Comparison of ENCODE assay signal across 14 cellular contexts in the genomic region with DNA sequence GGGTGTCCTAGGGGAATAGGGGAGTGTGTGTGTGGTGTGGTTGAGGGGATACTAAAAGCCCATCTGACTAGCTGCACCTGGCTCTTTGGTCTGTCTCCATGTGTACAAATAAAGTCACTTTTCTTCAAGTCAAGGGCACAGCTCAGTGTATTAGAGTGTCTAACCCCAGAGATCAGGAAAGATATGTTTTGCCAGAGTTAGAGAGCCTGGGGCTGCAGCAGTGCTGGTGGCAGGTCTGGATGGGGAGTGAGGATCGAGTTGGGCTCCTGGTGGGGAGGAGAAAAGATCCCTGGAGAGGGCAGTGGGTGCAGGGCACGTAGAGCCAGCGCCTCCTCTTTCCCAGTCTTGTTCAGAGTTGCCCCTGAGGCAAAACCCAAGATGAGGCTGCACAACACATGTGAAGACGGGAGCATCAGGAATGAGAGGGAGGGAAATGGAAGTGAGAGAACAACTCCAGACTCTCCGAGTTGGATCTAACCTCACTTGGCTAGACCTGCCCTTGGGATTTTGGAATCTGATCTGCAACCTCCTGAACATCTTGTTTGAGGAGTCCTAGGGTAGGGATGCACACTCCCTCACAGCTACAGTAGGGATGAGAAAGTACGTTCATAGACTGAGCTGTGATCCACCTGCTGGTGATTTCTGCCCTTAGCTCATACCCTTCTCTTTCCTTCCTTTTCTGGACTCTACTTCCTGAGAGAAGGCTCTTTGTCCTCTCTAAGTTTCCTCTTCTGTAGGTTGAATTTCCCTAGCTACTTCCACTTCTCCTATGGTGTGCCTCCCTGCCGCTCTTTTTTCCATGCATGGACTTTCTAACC.
A peak's percentile ranks its signal among the peaks of the same experiment; 100 is the strongest.
DNase-seq lines count a peak whose midpoint lies in the region; ATAC-seq, FAIRE-seq and TF ChIP-seq lines count a peak whose summit lies in the region.
"Had no signal": no experiment of that assay in that cellular context is flagged by ENCODE, and none has a peak within 500 bp of the region (broad histone marks: within the 10 kb centered on the region; RNA-seq: fewer than 3 reads in every experiment).

No MANE protein-coding gene starts in this region.

- no TSS peak for BruUV-seq in A673 (replicated peaks; lab: Mats Ljungman, UMichigan)

- no peaks in the 10 kb centered on the region for H3K27me3 ChIP-seq in A673 (replicated peaks; ENCODE audit: insufficient read depth, low read depth, low read length, poor library complexity)

- FAIRE-seq in kidney (lab: Jason Lieb, UNC): no peak

- CTCF ChIA-PET in A673 (lab: Charles Lee) (interaction anchor here (1.1 to 1.6 kb wide), 2 partner anchors 12 to 17 kb away, joined by 3 to 4 read pairs; no protein-coding TSS in a partner anchor), GM10248 (lab: Yijun Ruan, JAX) (interaction anchor here (0.6 to 1.6 kb wide), 4 partner anchors 15 to 345 kb away, joined by 3 to 7 read pairs (median 4); no protein-coding TSS in a partner anchor)

- H3K36me3 ChIP-seq in A673 (ENCODE audit: insufficient read depth, low read length, poor library complexity, severe bottlenecking) (no peaks in the 10 kb centered on the region), kidney (ENCODE audit: control insufficient read depth in 1 of 2, insufficient read depth in 2 of 2, low read length in 2 of 2) (no peaks in the 10 kb centered on the region)

- intact Hi-C loops in A673 (cut with micrococcal nuclease; ENCODE audit: unreplicated experiment) (no loop called here), kidney (cut with DNase I) (no loop called here)

- DNase-seq in A673 (ENCODE audit: low spot score) (no peak), GM10248 (ENCODE audit: extremely low spot score) (no peak), kidney (no peak), NCI-H226 (no peak), kidney glomerular epithelial cell (lab: John Stamatoyannopoulos, UW) (no peak), NCI-H2171 (lab: John Stamatoyannopoulos, UW) (no peak)
- DNase-seq: activated CD4-positive, alpha-beta T cell treated with anti-CD3 and anti-CD28 coated beads for 1 hour; C1 segment of cervical spinal cord; MM.1S; naive thymus-derived CD4-positive, alpha-beta T cell; NCI-H446; stimulated activated CD4-positive, alpha-beta T cell treated with anti-CD3 and anti-CD28 coated beads, Interleukin-12 subunit alpha, Interleukin-12 subunit beta, amount 100 ng/mL, for 4 hours had no signal

- H3K4me3 ChIP-seq in A673 (ENCODE audit: low read depth, low read length, poor library complexity, severe bottlenecking) (no peak overlapping the region), kidney (ENCODE audit: low read length in 2 of 2) (no peak overlapping the region)

- POLR2A ChIA-PET in A673 (lab: Charles Lee; ENCODE audit: low non-redundant PET) (no interaction called here), GM10248 (lab: Yijun Ruan, JAX) (no interaction called here)

- H3K9me3 ChIP-seq in A673 (ENCODE audit: low read depth, low read length, poor library complexity, severe bottlenecking) (no peaks in the 10 kb centered on the region), kidney (ENCODE audit: control insufficient read depth in 1 of 2, low read length in 2 of 2) (no peaks in the 10 kb centered on the region)

- no peak overlapping the region for H3K27ac ChIP-seq in A673 (ENCODE audit: low read depth, low read length, poor library complexity, severe bottlenecking)
- no peak overlapping the region for H3K27ac ChIP-seq in kidney (ENCODE audit: low read depth in 2 of 2, low read length in 2 of 2)

- no peak overlapping the region for H3K9ac ChIP-seq in kidney (ENCODE audit: low read length in 2 of 2)

- H3K4me1 ChIP-seq in A673 (ENCODE audit: insufficient read depth, low read length, poor library complexity, severe bottlenecking) (peaks cover 7% of the 10 kb centered on the region), kidney (ENCODE audit: control insufficient read depth in 1 of 2, insufficient read depth in 1 of 2, low read depth in 1 of 2, low read length in 2 of 2) (no peaks in the 10 kb centered on the region)

- ATAC-seq in SK-N-SH treated with all-trans-retinoic acid at 6 μM for 48 hours: peak; percentile 80
- no peak for ATAC-seq in GM21825 (IDR thresholded peaks at IDR 0.05; ENCODE audit: unreplicated experiment)
- ATAC-seq: naive thymus-derived CD4-positive, alpha-beta T cell had no signal

- peak; percentile 36; the same call in 1 of the 2 replicates for TF ChIP-seq CTCF in A673 (conservative IDR thresholded peaks at IDR 0.05; ENCODE audit: low read depth, low read length)
- TF ChIP-seq CTCF in GM10248 (IDR thresholded peaks at IDR 0.05; ENCODE audit: control extremely low read depth, extremely low read depth, low read depth, missing control alignments): peak; percentile 27
- peak; percentile 11 for TF ChIP-seq CTCF in kidney (IDR thresholded peaks at IDR 0.05; ENCODE audit: borderline replicate concordance, extremely low read depth, insufficient read depth)

TF ChIP-seq in SK-N-SH treated with all-trans-retinoic acid at 6 μM for 48 hours, 23 proteins besides CTCF, POLR2A, EP300 and RAD21:
- TF ChIP-seq ZNF70 (CRISPR knock-in tag; IDR thresholded peaks at IDR 0.05) (no peak), SNAI2 (CRISPR knock-in tag; IDR thresholded peaks at IDR 0.05) (no peak), ZNF565 (CRISPR knock-in tag; conservative IDR thresholded peaks at IDR 0.05; ENCODE audit: low read depth) (no peak), PATZ1 (CRISPR knock-in tag; IDR thresholded peaks at IDR 0.05; ENCODE audit: borderline replicate concordance) (no peak), ISL1 (CRISPR knock-in tag; IDR thresholded peaks at IDR 0.05) (no peak), CSRNP3 (CRISPR knock-in tag; IDR thresholded peaks at IDR 0.05) (no peak), ESRRG (CRISPR knock-in tag; IDR thresholded peaks at IDR 0.05) (no peak), OSR1 (CRISPR knock-in tag; IDR thresholded peaks at IDR 0.05) (no peak), ZNF8 (CRISPR knock-in tag; IDR thresholded peaks at IDR 0.05) (no peak), GLIS3 (CRISPR knock-in tag; IDR thresholded peaks at IDR 0.05) (no peak), RARB (CRISPR knock-in tag; IDR thresholded peaks at IDR 0.05) (no peak), CSDC2 (CRISPR knock-in tag; IDR thresholded peaks at IDR 0.05) (no peak), PPARA (CRISPR knock-in tag; IDR thresholded peaks at IDR 0.05; ENCODE audit: borderline replicate concordance) (no peak), ZC3H10 (CRISPR knock-in tag; IDR thresholded peaks at IDR 0.05) (no peak), ZFP30 (CRISPR knock-in tag; IDR thresholded peaks at IDR 0.05) (no peak)
- TF ChIP-seq, protein P1, sequence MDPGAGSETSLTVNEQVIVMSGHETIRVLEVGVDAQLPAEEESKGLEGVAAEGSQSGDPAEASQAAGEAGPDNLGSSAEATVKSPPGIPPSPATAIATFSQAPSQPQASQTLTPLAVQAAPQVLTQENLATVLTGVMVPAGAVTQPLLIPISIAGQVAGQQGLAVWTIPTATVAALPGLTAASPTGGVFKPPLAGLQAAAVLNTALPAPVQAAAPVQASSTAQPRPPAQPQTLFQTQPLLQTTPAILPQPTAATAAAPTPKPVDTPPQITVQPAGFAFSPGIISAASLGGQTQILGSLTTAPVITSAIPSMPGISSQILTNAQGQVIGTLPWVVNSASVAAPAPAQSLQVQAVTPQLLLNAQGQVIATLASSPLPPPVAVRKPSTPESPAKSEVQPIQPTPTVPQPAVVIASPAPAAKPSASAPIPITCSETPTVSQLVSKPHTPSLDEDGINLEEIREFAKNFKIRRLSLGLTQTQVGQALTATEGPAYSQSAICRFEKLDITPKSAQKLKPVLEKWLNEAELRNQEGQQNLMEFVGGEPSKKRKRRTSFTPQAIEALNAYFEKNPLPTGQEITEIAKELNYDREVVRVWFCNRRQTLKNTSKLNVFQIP (CRISPR knock-in tag; IDR thresholded peaks at IDR 0.05; ENCODE audit: borderline replicate concordance, low read depth): no peak
